In genomic region chr5:123089971-123090640, GRCh38 we compare ENCODE assay signal across 8 cellular contexts. TPM values are rescaled to one million over a fixed set of nuclear protein-coding genes. Genes with fewer than 3 reads are reported as not detected.
DNase-seq lines count a peak whose midpoint lies in the region; ATAC-seq, FAIRE-seq and TF ChIP-seq lines count a peak whose summit lies in the region.

No MANE protein-coding gene starts in this region.

- no peak overlapping the region for H2BK120ac ChIP-seq in IMR-90 (ENCODE audit: low read depth, low read length)
- no peak overlapping the region for H2BK120ac ChIP-seq in mesenchymal stem cell (ENCODE audit: low read depth, low read length)

- H3K56ac ChIP-seq in IMR-90 (ENCODE audit: extremely low read depth, insufficient read depth, low read length): no peak overlapping the region

- peaks cover 2% of the 10 kb centered on the region for H3K36me3 Mint-ChIP-seq in chondrocyte (ENCODE audit: low read depth)

- POLR2A ChIA-PET in IMR-90 (lab: Charles Lee; ENCODE audit: unreplicated experiment): no interaction called here

- H3K4me3 ChIP-seq in IMR-90 (ENCODE audit: insufficient read depth, low read depth, low read length) (peak overlapping the region; percentile 58), mesenchymal stem cell (ENCODE audit: insufficient read depth in 1 of 2, low read depth in 1 of 2, low read length in 2 of 2) (peak overlapping the region; percentile 50 to 79)
- H3K4me3 ChIP-seq in effector memory CD4-positive, alpha-beta T cell (ENCODE audit: insufficient read depth, low read depth, low read length, poor library complexity, severe bottlenecking): no peak overlapping the region

- H3K27me3 Mint-ChIP-seq in chondrocyte (ENCODE audit: low read depth): peaks cover 79% of the 10 kb centered on the region

- H3K4me2 ChIP-seq in IMR-90 (ENCODE audit: low read depth, low read length) (peak overlapping the region; percentile 66), mesenchymal stem cell (ENCODE audit: low read length, poor library complexity, severe bottlenecking) (peak overlapping the region; percentile 84)

- CTCF ChIA-PET in IMR-90 (lab: Yijun Ruan, JAX): no interaction called here

- in situ Hi-C loops in IMR-90 (cut with MboI; ENCODE audit: low sequenced_read_pairs): no loop called here

- dilution Hi-C loops in IMR-90 (cut with HindIII; ENCODE audit: low sequenced_read_pairs, unreplicated experiment): no loop called here

- H4K91ac ChIP-seq in IMR-90 (ENCODE audit: insufficient read depth, low read depth, low read length): no peak overlapping the region
- no peak overlapping the region for H4K91ac ChIP-seq in mesenchymal stem cell (ENCODE audit: low read length)

- no peak overlapping the region for H4K5ac ChIP-seq in IMR-90 (ENCODE audit: low read depth, low read length)

- H2BK5ac ChIP-seq in IMR-90 (ENCODE audit: low read depth, low read length, poor library complexity, severe bottlenecking) (no peak overlapping the region), mesenchymal stem cell (ENCODE audit: low read depth, low read length, poor library complexity, severe bottlenecking) (no peak overlapping the region)

- H3K79me1 ChIP-seq in IMR-90 (ENCODE audit: low read depth in 1 of 2, low read length in 2 of 2): no peaks in the 10 kb centered on the region
- H3K79me1 ChIP-seq in mesenchymal stem cell (replicated peaks; ENCODE audit: low read length, poor library complexity, severe bottlenecking): no peaks in the 10 kb centered on the region

- H3K27ac Mint-ChIP-seq in chondrocyte (ENCODE audit: unreplicated experiment): no peak overlapping the region

- peak overlapping the region in 1 of 2 experiments; percentile 47 for H2BK12ac ChIP-seq in mesenchymal stem cell (ENCODE audit: low read length in 2 of 2)

- no peak overlapping the region for H4K8ac ChIP-seq in IMR-90 (ENCODE audit: low read depth in 2 of 2, low read length in 2 of 2)
- no peak overlapping the region for H4K8ac ChIP-seq in mesenchymal stem cell (ENCODE audit: low read length)

- no peak overlapping the region for H2BK20ac ChIP-seq in IMR-90 (ENCODE audit: low read depth, low read length)

- no TSS peak for BruUV-seq in IMR-90 (replicated peaks; lab: Mats Ljungman, UMichigan)

- WGBS in IMR-90 (ENCODE audit: extremely low coverage in 2 of 2, insufficient read length in 1 of 2), 2 experiments: 0% methylated on average over 41 of the region's 83 CpGs; no CpG with 5 or more reads in 1 of the 2 experiments
- 0% methylated on average over 32 of the region's 83 CpGs for WGBS in mesenchymal stem cell

- H4K20me1 ChIP-seq in IMR-90 (ENCODE audit: insufficient read depth, low read length): no peaks in the 10 kb centered on the region

- DNase-seq in IMR-90 (peak; percentile 27), chondrocyte (ENCODE audit: low spot score) (no peak), mesenchymal stem cell (peak; percentile 19), anterior cingulate cortex (lab: John Stamatoyannopoulos, UW) (no peak), GM12891 (ENCODE audit: insufficient read length, low spot score) (no peak)
- DNase-seq in effector memory CD4-positive, alpha-beta T cell: no peak
- no peak for DNase-seq in activated naive CD4-positive, alpha-beta T cell (lab: John Stamatoyannopoulos, UW)

- H2AK5ac ChIP-seq in IMR-90 (ENCODE audit: low read depth, low read length) (no peak overlapping the region), mesenchymal stem cell (ENCODE audit: low read length, severe bottlenecking) (no peak overlapping the region)

- H3K4me1 ChIP-seq in ES-I3 (ENCODE audit: insufficient read depth, low read length) (no peaks in the 10 kb centered on the region), IMR-90 (ENCODE audit: control insufficient read depth, insufficient read depth, low read length) (peaks cover 7% of the 10 kb centered on the region; the same call in 1 of the 2 replicates), mesenchymal stem cell (ENCODE audit: control insufficient read depth, insufficient read depth, low read depth, low read length) (peaks cover 40% of the 10 kb centered on the region)
- no peaks in the 10 kb centered on the region for H3K4me1 ChIP-seq in effector memory CD4-positive, alpha-beta T cell (ENCODE audit: control insufficient read depth, insufficient read depth, low read length, poor library complexity, severe bottlenecking)

- H3K4me1 Mint-ChIP-seq in chondrocyte (ENCODE audit: low read depth): peaks cover 37% of the 10 kb centered on the region

- no peak overlapping the region for H2BK15ac ChIP-seq in IMR-90 (ENCODE audit: low read depth, low read length)
- H2BK15ac ChIP-seq in mesenchymal stem cell (ENCODE audit: low read depth, poor library complexity, severe bottlenecking): peak overlapping the region; percentile 20

- no peak overlapping the region for H3K4ac ChIP-seq in IMR-90 (ENCODE audit: low read depth, low read length)
- no peak overlapping the region for H3K4ac ChIP-seq in mesenchymal stem cell (ENCODE audit: low read depth in 1 of 2, low read length in 2 of 2)

- no peaks in the 10 kb centered on the region for H3K9me3 ChIP-seq in ES-I3 (ENCODE audit: control insufficient read depth, insufficient read depth, low read length)
- peaks cover 2% of the 10 kb centered on the region; the same call in 1 of the 2 replicates for H3K9me3 ChIP-seq in IMR-90 (ENCODE audit: control insufficient read depth, insufficient read depth, low read length)
- H3K9me3 ChIP-seq in mesenchymal stem cell (ENCODE audit: control insufficient read depth, low read length): no peaks in the 10 kb centered on the region
- H3K9me3 ChIP-seq in effector memory CD4-positive, alpha-beta T cell (ENCODE audit: control insufficient read depth, low read length): no peaks in the 10 kb centered on the region

- no peak overlapping the region for H3K23ac ChIP-seq in IMR-90 (ENCODE audit: low read depth, low read length)
- H3K23ac ChIP-seq in mesenchymal stem cell (ENCODE audit: low read length in 2 of 2): peak overlapping the region in 1 of 2 experiments; percentile 57

- H3K27me3 ChIP-seq in IMR-90 (ENCODE audit: control insufficient read depth, insufficient read depth, low read length) (peaks cover 61% of the 10 kb centered on the region), mesenchymal stem cell (ENCODE audit: control insufficient read depth in 1 of 2, insufficient read depth in 1 of 2, low read length in 2 of 2) (peaks cover 64 to 95% of the 10 kb centered on the region in 2 experiments)
- H3K27me3 ChIP-seq in effector memory CD4-positive, alpha-beta T cell (replicated peaks; ENCODE audit: control insufficient read depth, insufficient read depth, low read length, poor library complexity, severe bottlenecking): peaks cover 41% of the 10 kb centered on the region

- H3K36me3 ChIP-seq in ES-I3 (ENCODE audit: insufficient read depth, low read length): no peaks in the 10 kb centered on the region
- H3K36me3 ChIP-seq in IMR-90 (ENCODE audit: control insufficient read depth, insufficient read depth, low read length): no peaks in the 10 kb centered on the region
- no peaks in the 10 kb centered on the region for H3K36me3 ChIP-seq in mesenchymal stem cell (ENCODE audit: control insufficient read depth in 1 of 2, insufficient read depth in 2 of 2, low read depth in 1 of 2, low read length in 2 of 2)
- no peaks in the 10 kb centered on the region for H3K36me3 ChIP-seq in effector memory CD4-positive, alpha-beta T cell (ENCODE audit: control insufficient read depth, insufficient read depth, low read length)

- H3K14ac ChIP-seq in IMR-90 (replicated peaks; ENCODE audit: low read depth, low read length): no peak overlapping the region
- H3K14ac ChIP-seq in mesenchymal stem cell (ENCODE audit: low read length in 2 of 2): no peak overlapping the region

- no peak overlapping the region; the same call in 1 of the 2 replicates for H3K18ac ChIP-seq in IMR-90 (ENCODE audit: low read depth, low read length)
- H3K18ac ChIP-seq in mesenchymal stem cell (ENCODE audit: low read depth in 1 of 2, low read length in 2 of 2): peak overlapping the region in 1 of 2 experiments; percentile 43

- H3K9me3 Mint-ChIP-seq in chondrocyte (ENCODE audit: low read depth): no peaks in the 10 kb centered on the region

- H3K27ac ChIP-seq in IMR-90 (ENCODE audit: insufficient read depth, low read length) (peak overlapping the region; percentile 22; the same call in 1 of the 2 replicates), mesenchymal stem cell (ENCODE audit: low read length, poor library complexity, severe bottlenecking) (no peak overlapping the region)
- no peak overlapping the region for H3K27ac ChIP-seq in effector memory CD4-positive, alpha-beta T cell (ENCODE audit: insufficient read depth, low read length, poor library complexity, severe bottlenecking)

- FAIRE-seq in GM12891 (lab: Jason Lieb, UNC): no peak

- intact Hi-C loops in IMR-90 (cut with micrococcal nuclease): loop anchor here (1.0 to 5.0 kb wide), 6 partner anchors 53 to 573 kb away; partner anchors contain the start of genes CEP120 and PPIC

- peak; percentile 52 for ATAC-seq in IMR-90 (ENCODE audit: low read depth)

- peak overlapping the region; percentile 73 for H3K4me3 Mint-ChIP-seq in chondrocyte (ENCODE audit: unreplicated experiment)

- TF ChIP-seq CTCF in IMR-90 (conservative IDR thresholded peaks at IDR 0.05; ENCODE audit: low read depth, low read length): no peak
- TF ChIP-seq CTCF in chondrocyte (IDR thresholded peaks at IDR 0.05): no peak

- no peak for TF ChIP-seq RAD21 in IMR-90 (IDR thresholded peaks at IDR 0.05; ENCODE audit: low read length)

- H3K9me1 ChIP-seq in IMR-90 (ENCODE audit: insufficient read depth, low read length): no peaks in the 10 kb centered on the region

- no peak for TF ChIP-seq POLR2A in IMR-90 (IDR thresholded peaks at IDR 0.05; ENCODE audit: low read depth, low read length)
- no peak for TF ChIP-seq POLR2A in GM12891 (IDR thresholded peaks at IDR 0.05; ENCODE audit: low read depth, low read length)

- peak overlapping the region; percentile 66; the same call in 1 of the 2 replicates for H3K9ac ChIP-seq in ES-I3 (ENCODE audit: low read depth, low read length)
- peak overlapping the region; percentile 39 for H3K9ac ChIP-seq in IMR-90 (ENCODE audit: low read depth, low read length)
- peak overlapping the region; percentile 26 for H3K9ac ChIP-seq in mesenchymal stem cell (ENCODE audit: low read length)

- H2AFZ ChIP-seq in IMR-90 (replicated peaks; ENCODE audit: low read length, poor library complexity): peak overlapping the region; percentile 85
- H2AFZ ChIP-seq in mesenchymal stem cell (ENCODE audit: low read depth, low read length): no peak overlapping the region

- H2AK9ac ChIP-seq in IMR-90 (replicated peaks; ENCODE audit: low read depth, low read length, poor library complexity): peak overlapping the region; percentile 83

RNA-seq across cellular contexts. Expression of gene PRDM6, which starts 1.1 kb away (rescaled TPM):
- 0.18 and 0.28 TPM in 2 replicates for total RNA-seq in IMR-90 (2012; rRNA removed)
- polyA plus RNA-seq in IMR-90 (2012; rRNA removed): 1.0 and 1.1 TPM in 2 replicates
- 0.45 and 0.59 TPM in 2 replicates for polyA plus RNA-seq in IMR-90 (2012; cell fraction: cytosol; rRNA removed)
- polyA plus RNA-seq in IMR-90 (2012; cell fraction: nucleus; rRNA removed; ENCODE audit: low replicate concordance): 1.7 and 2.1 TPM in 2 replicates
- 0.49 to 0.89 TPM (median 0.70 TPM) in 3 replicates for total RNA-seq in chondrocyte
- polyA plus RNA-seq in mesenchymal stem cell (2013, experiment 1 of 2): 0.21 TPM
- 0.15 TPM for polyA plus RNA-seq in mesenchymal stem cell (2013, experiment 2 of 2)
- polyA plus RNA-seq in GM12891 (2012; ENCODE audit: low read depth, missing spikeins): not detected

RNA-seq across cellular contexts. Expression of gene PPIC, which starts 53.6 kb away (rescaled TPM):
- 20.6 and 36.9 TPM in 2 replicates for total RNA-seq in IMR-90 (2012; rRNA removed)
- polyA plus RNA-seq in IMR-90 (2012; rRNA removed): 38.8 and 45.6 TPM in 2 replicates
- 34.0 and 35.5 TPM in 2 replicates for polyA plus RNA-seq in IMR-90 (2012; cell fraction: cytosol; rRNA removed)
- polyA plus RNA-seq in IMR-90 (2012; cell fraction: nucleus; rRNA removed; ENCODE audit: low replicate concordance): 6.7 and 10.5 TPM in 2 replicates
- 104 to 125 TPM (median 122 TPM) in 3 replicates for total RNA-seq in chondrocyte
- 51.4 TPM for polyA plus RNA-seq in mesenchymal stem cell (2013, experiment 1 of 2)
- 54.3 TPM for polyA plus RNA-seq in mesenchymal stem cell (2013, experiment 2 of 2)
- not detected for polyA plus RNA-seq in GM12891 (2012; ENCODE audit: low read depth, missing spikeins)

Comparison
In these comparisons a context has a peak if more than half of its experiments do, and no peak if none do; other contexts are left out.
1. DNase-seq: peak in IMR-90 (single experiment) and mesenchymal stem cell (single experiment); none in chondrocyte (single experiment), effector memory CD4-positive, alpha-beta T cell (0 of 3), anterior cingulate cortex (0 of 58), GM12891 (single experiment) and activated naive CD4-positive, alpha-beta T cell (0 of 4).
2. Peak in every context shown above with its lines, with median percentiles within 50 percentile points of each other: H3K9ac ChIP-seq.